In genomic region chr10:6226216-6226615, GRCh38 we compare ENCODE assay signal across 2 cellular contexts.
TF ChIP-seq lines count a peak whose summit lies in the region.

No MANE protein-coding gene starts in this region.

TF ChIP-seq in HEK293, 187 proteins besides CTCF, POLR2A, EP300 and RAD21:
- TF ChIP-seq ZFHX2 (tag by site-specific recombination; conservative IDR thresholded peaks at IDR 0.05) (peak; percentile 23; the same call in 1 of the 2 replicates), RBAK (tag by site-specific recombination; IDR thresholded peaks at IDR 0.05) (no peak)

TF ChIP-seq in H1, 55 proteins besides CTCF, POLR2A, EP300 and RAD21:
- TF ChIP-seq USF2 (IDR thresholded peaks at IDR 0.05; ENCODE audit: low read length) (no peak), BACH1 (IDR thresholded peaks at IDR 0.05; ENCODE audit: low read length) (no peak), PHF8 (conservative IDR thresholded peaks at IDR 0.05; ENCODE audit: low read depth, low read length) (no peak), JUND (IDR thresholded peaks at IDR 0.05; ENCODE audit: low read length) (no peak), MAFK (IDR thresholded peaks at IDR 0.05; ENCODE audit: low read depth, low read length) (no peak), HDAC6 (IDR thresholded peaks at IDR 0.05; ENCODE audit: low read depth, low read length) (no peak), GTF2F1 (IDR thresholded peaks at IDR 0.05; ENCODE audit: borderline replicate concordance, low read depth, low read length) (no peak), ZNF274 (IDR thresholded peaks at IDR 0.05; ENCODE audit: borderline replicate concordance, extremely low read depth, low read length) (no peak), CHD7 (IDR thresholded peaks at IDR 0.05; ENCODE audit: insufficient replicate concordance, low read length) (no peak), CHD1 (IDR thresholded peaks at IDR 0.05; ENCODE audit: low read depth, low read length) (no peak), ATF2 (IDR thresholded peaks at IDR 0.05; ENCODE audit: low read length) (no peak), E2F6 (IDR thresholded peaks at IDR 0.05) (no peak), CTBP2 (IDR thresholded peaks at IDR 0.05; ENCODE audit: borderline replicate concordance, insufficient read depth, insufficient read length, low read length) (no peak), SRF (IDR thresholded peaks at IDR 0.05; ENCODE audit: low read depth, low read length) (no peak)
TF ChIP-seq in H1: peak in this region for 0.
